Comparison of ENCODE assay signal across 1 cellular context in the genomic region with DNA sequence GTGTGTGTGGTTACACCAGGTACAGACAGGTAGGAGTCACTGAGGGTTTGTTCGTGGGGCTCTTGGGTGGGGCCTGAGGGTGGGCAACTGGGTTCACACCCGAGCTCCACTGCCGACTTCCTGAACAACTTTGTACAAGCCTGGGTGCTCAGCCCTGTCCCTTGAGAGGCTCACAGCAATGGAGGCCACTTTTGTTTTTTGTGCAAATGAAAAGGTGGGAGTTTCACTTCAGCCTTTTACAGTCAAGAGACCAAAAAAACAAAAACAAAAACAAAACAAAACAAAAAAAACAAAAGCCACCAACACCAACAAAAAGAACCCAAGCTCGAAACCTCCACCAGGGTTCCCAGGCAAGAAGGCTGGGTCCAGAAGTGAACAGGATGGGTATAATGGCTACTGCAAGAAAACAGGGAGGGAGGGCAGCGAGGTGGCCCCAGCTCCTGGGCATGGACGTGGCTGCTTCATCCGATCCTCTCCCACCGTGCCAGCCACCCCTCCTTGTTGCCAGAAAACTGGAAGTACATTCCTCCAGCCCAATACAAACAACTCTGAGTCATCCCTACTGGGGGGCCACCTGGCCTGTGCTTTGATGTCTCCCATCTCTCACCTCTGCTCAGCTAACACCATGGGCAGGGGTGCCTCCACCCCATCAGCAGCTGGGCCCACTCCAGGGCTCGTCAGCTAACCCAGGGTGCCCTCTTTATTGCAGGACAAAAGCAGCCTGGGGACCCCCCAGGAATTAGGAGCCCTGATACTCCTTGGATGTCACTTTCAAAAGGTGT.
TF ChIP-seq lines count a peak whose summit lies in the region.

No MANE protein-coding gene starts in this region.

TF ChIP-seq in HepG2, 621 proteins besides CTCF, POLR2A, EP300 and RAD21 (continued from another document and continues in another):
- TF ChIP-seq RERE (CRISPR knock-in tag; IDR thresholded peaks at IDR 0.05; ENCODE audit: low read depth) = peak; percentile 90
- no peak for TF ChIP-seq ZBTB42 (CRISPR knock-in tag; IDR thresholded peaks at IDR 0.05)
- TF ChIP-seq RFX5 (IDR thresholded peaks at IDR 0.05; ENCODE audit: low read depth, low read length) = no peak
- TF ChIP-seq SKIL (CRISPR knock-in tag; IDR thresholded peaks at IDR 0.05; ENCODE audit: borderline replicate concordance) = peak; percentile 78; the same call in 1 of the 2 replicates
- 0 out of 2 replicates have a peak, but pooled peaks have one; percentile 67 for TF ChIP-seq ZNF430 (CRISPR knock-in tag; IDR thresholded peaks at IDR 0.05)
- TF ChIP-seq, protein P1, sequence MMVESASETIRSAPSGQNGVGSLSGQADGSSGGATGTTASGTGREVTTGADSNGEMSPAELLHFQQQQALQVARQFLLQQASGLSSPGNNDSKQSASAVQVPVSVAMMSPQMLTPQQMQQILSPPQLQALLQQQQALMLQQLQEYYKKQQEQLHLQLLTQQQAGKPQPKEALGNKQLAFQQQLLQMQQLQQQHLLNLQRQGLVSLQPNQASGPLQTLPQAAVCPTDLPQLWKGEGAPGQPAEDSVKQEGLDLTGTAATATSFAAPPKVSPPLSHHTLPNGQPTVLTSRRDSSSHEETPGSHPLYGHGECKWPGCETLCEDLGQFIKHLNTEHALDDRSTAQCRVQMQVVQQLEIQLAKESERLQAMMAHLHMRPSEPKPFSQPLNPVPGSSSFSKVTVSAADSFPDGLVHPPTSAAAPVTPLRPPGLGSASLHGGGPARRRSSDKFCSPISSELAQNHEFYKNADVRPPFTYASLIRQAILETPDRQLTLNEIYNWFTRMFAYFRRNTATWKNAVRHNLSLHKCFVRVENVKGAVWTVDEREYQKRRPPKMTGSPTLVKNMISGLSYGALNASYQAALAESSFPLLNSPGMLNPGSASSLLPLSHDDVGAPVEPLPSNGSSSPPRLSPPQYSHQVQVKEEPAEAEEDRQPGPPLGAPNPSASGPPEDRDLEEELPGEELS (CRISPR knock-in tag; IDR thresholded peaks at IDR 0.05) = peak; percentile 97
- no peak for TF ChIP-seq ZNF549 (CRISPR knock-in tag; IDR thresholded peaks at IDR 0.05)
- TF ChIP-seq TEAD3 (CRISPR knock-in tag; optimal IDR thresholded peaks at IDR 0.05; ENCODE audit: borderline replicate concordance) = peak; percentile 99
- TF ChIP-seq RFXANK (CRISPR knock-in tag; IDR thresholded peaks at IDR 0.05) = 0 out of 2 replicates have a peak, but pooled peaks have one; percentile 69
- no peak for TF ChIP-seq STAG1 (CRISPR knock-in tag; IDR thresholded peaks at IDR 0.05)
- no peak for TF ChIP-seq U2AF1 (optimal IDR thresholded peaks at IDR 0.05; ENCODE audit: low read depth, low read length)
- peak; percentile 74 for TF ChIP-seq THAP11 (CRISPR knock-in tag; IDR thresholded peaks at IDR 0.05)
- TF ChIP-seq, protein P2, sequence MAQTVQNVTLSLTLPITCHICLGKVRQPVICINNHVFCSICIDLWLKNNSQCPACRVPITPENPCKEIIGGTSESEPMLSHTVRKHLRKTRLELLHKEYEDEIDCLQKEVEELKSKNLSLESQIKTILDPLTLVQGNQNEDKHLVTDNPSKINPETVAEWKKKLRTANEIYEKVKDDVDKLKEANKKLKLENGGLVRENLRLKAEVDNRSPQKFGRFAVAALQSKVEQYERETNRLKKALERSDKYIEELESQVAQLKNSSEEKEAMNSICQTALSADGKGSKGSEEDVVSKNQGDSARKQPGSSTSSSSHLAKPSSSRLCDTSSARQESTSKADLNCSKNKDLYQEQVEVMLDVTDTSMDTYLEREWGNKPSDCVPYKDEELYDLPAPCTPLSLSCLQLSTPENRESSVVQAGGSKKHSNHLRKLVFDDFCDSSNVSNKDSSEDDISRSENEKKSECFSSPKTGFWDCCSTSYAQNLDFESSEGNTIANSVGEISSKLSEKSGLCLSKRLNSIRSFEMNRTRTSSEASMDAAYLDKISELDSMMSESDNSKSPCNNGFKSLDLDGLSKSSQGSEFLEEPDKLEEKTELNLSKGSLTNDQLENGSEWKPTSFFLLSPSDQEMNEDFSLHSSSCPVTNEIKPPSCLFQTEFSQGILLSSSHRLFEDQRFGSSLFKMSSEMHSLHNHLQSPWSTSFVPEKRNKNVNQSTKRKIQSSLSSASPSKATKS (CRISPR knock-in tag; IDR thresholded peaks at IDR 0.05) = no peak; the same call in 1 of the 2 replicates
- 0 out of 2 replicates have a peak, but pooled peaks have one; percentile 19 for TF ChIP-seq RNF2 (conservative IDR thresholded peaks at IDR 0.05; ENCODE audit: low read depth)
- TF ChIP-seq SETDB1 (CRISPR knock-in tag; IDR thresholded peaks at IDR 0.05; ENCODE audit: borderline replicate concordance) = no peak
- TF ChIP-seq, protein P3, sequence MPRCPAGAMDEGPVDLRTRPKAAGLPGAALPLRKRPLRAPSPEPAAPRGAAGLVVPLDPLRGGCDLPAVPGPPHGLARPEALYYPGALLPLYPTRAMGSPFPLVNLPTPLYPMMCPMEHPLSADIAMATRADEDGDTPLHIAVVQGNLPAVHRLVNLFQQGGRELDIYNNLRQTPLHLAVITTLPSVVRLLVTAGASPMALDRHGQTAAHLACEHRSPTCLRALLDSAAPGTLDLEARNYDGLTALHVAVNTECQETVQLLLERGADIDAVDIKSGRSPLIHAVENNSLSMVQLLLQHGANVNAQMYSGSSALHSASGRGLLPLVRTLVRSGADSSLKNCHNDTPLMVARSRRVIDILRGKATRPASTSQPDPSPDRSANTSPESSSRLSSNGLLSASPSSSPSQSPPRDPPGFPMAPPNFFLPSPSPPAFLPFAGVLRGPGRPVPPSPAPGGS (CRISPR knock-in tag; IDR thresholded peaks at IDR 0.05) = no peak
- peak; percentile 85; the same call in 1 of the 2 replicates for TF ChIP-seq ZNF788 (CRISPR knock-in tag; IDR thresholded peaks at IDR 0.05; ENCODE audit: borderline replicate concordance)
- peak; percentile 60; the same call in 1 of the 2 replicates for TF ChIP-seq ZNF501 (CRISPR knock-in tag; IDR thresholded peaks at IDR 0.05)
- no peak for TF ChIP-seq GRHL1 (CRISPR knock-in tag; conservative IDR thresholded peaks at IDR 0.05)
- TF ChIP-seq SRF (IDR thresholded peaks at IDR 0.05; ENCODE audit: low read depth, low read length) = no peak
- no peak for TF ChIP-seq ZSCAN29 (CRISPR knock-in tag; conservative IDR thresholded peaks at IDR 0.05)
- TF ChIP-seq MTF1 (CRISPR knock-in tag; IDR thresholded peaks at IDR 0.05) = no peak
- 0 out of 2 replicates have a peak, but pooled peaks have one; percentile 72 for TF ChIP-seq NFIC (IDR thresholded peaks at IDR 0.05; ENCODE audit: low read length)
- TF ChIP-seq KDM6A (CRISPR knock-in tag; IDR thresholded peaks at IDR 0.05; ENCODE audit: low read depth) = peak; percentile 65; the same call in 1 of the 2 replicates
- TF ChIP-seq REXO4 (CRISPR knock-in tag; IDR thresholded peaks at IDR 0.05; ENCODE audit: borderline replicate concordance) = peak; percentile 20; the same call in 1 of the 2 replicates
- peak; percentile 71 for TF ChIP-seq ZNF652 (CRISPR knock-in tag; IDR thresholded peaks at IDR 0.05; ENCODE audit: borderline replicate concordance, low read depth)
- no peak for TF ChIP-seq LBX2 (CRISPR knock-in tag; IDR thresholded peaks at IDR 0.05; ENCODE audit: borderline replicate concordance)
- 0 out of 2 replicates have a peak, but pooled peaks have one; percentile 39 for TF ChIP-seq ZNF274 (CRISPR knock-in tag; IDR thresholded peaks at IDR 0.05)
- no peak for TF ChIP-seq ZNF674 (CRISPR knock-in tag; IDR thresholded peaks at IDR 0.05; ENCODE audit: low read depth)
- TF ChIP-seq NPAS2 (CRISPR knock-in tag; IDR thresholded peaks at IDR 0.05; ENCODE audit: borderline replicate concordance) = no peak
- TF ChIP-seq ZNF205 (CRISPR knock-in tag; IDR thresholded peaks at IDR 0.05) = no peak; the same call in 1 of the 2 replicates
- peak; percentile 56; the same call in 1 of the 2 replicates for TF ChIP-seq ZNF747 (CRISPR knock-in tag; IDR thresholded peaks at IDR 0.05; ENCODE audit: borderline replicate concordance)
- TF ChIP-seq ZNF580 (CRISPR knock-in tag; IDR thresholded peaks at IDR 0.05; ENCODE audit: borderline replicate concordance, low read depth) = no peak
- no peak for TF ChIP-seq ZNF550 (CRISPR knock-in tag; IDR thresholded peaks at IDR 0.05; ENCODE audit: borderline replicate concordance)
- no peak for TF ChIP-seq ZNF672 (CRISPR knock-in tag; IDR thresholded peaks at IDR 0.05)
- TF ChIP-seq DPF2 (CRISPR knock-in tag; IDR thresholded peaks at IDR 0.05; ENCODE audit: borderline replicate concordance, low read depth) = peak; percentile 98
- no peak for TF ChIP-seq PCBP2 (optimal IDR thresholded peaks at IDR 0.05; ENCODE audit: low read depth, low read length, poor library complexity, severe bottlenecking)
- TF ChIP-seq MAFG (CRISPR knock-in tag; IDR thresholded peaks at IDR 0.05) = no peak
- TF ChIP-seq NFATC3 (CRISPR knock-in tag; IDR thresholded peaks at IDR 0.05) = no peak
- TF ChIP-seq ZNF451 (CRISPR knock-in tag; IDR thresholded peaks at IDR 0.05) = no peak
